Comparison of ENCODE assay signal across 1 cellular context in the genomic region with DNA sequence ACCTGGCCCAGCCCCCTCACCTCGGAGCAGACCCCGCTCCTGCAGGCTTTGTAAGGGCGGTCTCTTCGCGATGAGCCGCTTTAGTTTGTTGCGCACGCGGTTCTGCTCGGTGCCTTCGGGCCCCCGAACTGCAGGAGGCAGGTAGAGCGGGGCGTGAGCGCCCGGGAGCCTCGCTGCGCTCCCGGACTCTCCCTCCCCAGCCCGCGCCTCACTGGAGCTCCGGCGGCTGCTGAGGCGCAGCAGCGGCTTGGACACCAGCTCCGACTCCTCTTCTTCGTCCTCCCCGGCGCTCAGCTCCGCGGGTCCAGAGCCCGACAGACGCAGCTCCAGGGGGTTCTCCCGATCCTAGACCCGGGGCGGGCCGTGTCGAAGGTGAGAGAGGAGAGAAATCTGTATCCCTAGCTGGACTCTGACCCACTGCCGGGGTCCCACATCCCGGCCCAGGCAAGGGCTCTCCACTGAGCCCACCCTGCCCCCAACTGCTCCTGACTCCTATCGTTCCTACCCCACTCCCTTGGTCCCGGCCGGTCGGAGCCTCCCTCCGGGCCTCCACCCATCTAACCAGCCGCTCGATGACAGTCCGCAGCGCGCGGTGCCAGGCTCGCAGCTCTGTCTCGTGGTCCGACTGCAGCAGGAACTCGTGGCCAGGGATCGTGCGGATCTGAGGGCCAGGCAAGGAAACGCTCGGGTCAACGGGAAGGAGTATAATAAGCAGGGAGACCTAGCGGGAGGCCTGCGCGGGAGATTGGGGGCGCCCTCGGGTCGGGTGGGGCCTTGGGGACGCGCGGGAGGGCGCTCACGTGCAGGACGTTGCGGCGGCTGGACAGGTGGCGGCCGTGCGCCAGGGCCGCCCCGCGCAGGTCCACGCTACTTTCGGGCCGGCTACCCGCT.
TF ChIP-seq lines count a peak whose summit lies in the region.

No MANE protein-coding gene starts in this region.

TF ChIP-seq in liver, 16 proteins besides CTCF, POLR2A, EP300 and RAD21 (continued from another document):
- no peak for TF ChIP-seq NR2F2 (IDR thresholded peaks at IDR 0.05)
- TF ChIP-seq HNF4A (conservative IDR thresholded peaks at IDR 0.05): no peak
- no peak for TF ChIP-seq EGR1 (IDR thresholded peaks at IDR 0.05; ENCODE audit: low read depth in 2 of 2)
- no peak for TF ChIP-seq FOXA1 (IDR thresholded peaks at IDR 0.05)
